ENCODE assay signal across 8 cellular contexts in genomic region chr11:66842896-66843775, GRCh38. TPM values are rescaled to one million over a fixed set of nuclear protein-coding genes. Genes with fewer than 3 reads are reported as not detected.
DNase-seq lines count a peak whose midpoint lies in the region; ATAC-seq, FAIRE-seq and TF ChIP-seq lines count a peak whose summit lies in the region.

A gene with protein sequence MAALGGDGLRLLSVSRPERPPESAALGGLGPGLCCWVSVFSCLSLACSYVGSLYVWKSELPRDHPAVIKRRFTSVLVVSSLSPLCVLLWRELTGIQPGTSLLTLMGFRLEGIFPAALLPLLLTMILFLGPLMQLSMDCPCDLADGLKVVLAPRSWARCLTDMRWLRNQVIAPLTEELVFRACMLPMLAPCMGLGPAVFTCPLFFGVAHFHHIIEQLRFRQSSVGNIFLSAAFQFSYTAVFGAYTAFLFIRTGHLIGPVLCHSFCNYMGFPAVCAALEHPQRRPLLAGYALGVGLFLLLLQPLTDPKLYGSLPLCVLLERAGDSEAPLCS (plus strand): TSS chr11:66843441. CDS start chr11:66843456, 15 bp downstream.

- no peaks in the 10 kb centered on the region for H3K9me3 ChIP-seq in HUES6 (ENCODE audit: control insufficient read depth, insufficient read depth, low read depth, low read length)
- no peaks in the 10 kb centered on the region for H3K9me3 ChIP-seq in esophagus (ENCODE audit: control insufficient read depth in 2 of 2, insufficient read depth in 1 of 2, low read depth in 1 of 2, low read length in 1 of 2)
- no peaks in the 10 kb centered on the region for H3K9me3 ChIP-seq in muscle layer of duodenum (ENCODE audit: control insufficient read depth in 1 of 2, low read length in 2 of 2)

- H3K27ac ChIP-seq in HUES6 (ENCODE audit: low read depth, low read length) (peak within 1 kb of the TSS; percentile 83), esophagus (ENCODE audit: low read depth in 2 of 2, low read length in 1 of 2) (peak within 1 kb of the TSS; percentile 96 to 97), muscle layer of duodenum (ENCODE audit: low read length) (peak within 1 kb of the TSS; percentile 92)

- H3K4me1 ChIP-seq in HUES6 (ENCODE audit: control insufficient read depth, insufficient read depth, low read length) (no peaks in the 10 kb centered on the region), esophagus (ENCODE audit: control insufficient read depth in 2 of 2, insufficient read depth in 2 of 2, low read length in 1 of 2) (peaks cover 0 to 12% of the 10 kb centered on the region in 2 donors), muscle layer of duodenum (ENCODE audit: control insufficient read depth in 1 of 2, insufficient read depth in 2 of 2, low read length in 2 of 2) (peaks cover 13 to 24% of the 10 kb centered on the region in 2 donors)

- peak within 1 kb of the TSS; percentile 96 for H3K9ac ChIP-seq in HUES6 (ENCODE audit: low read length)

- H3K27me3 ChIP-seq in HUES6 (ENCODE audit: control insufficient read depth, insufficient read depth, low read length): no peaks in the 10 kb centered on the region
- no peaks in the 10 kb centered on the region for H3K27me3 ChIP-seq in esophagus (ENCODE audit: control insufficient read depth in 1 of 2, insufficient read depth in 2 of 2, low read length in 2 of 2)
- no peaks in the 10 kb centered on the region for H3K27me3 ChIP-seq in muscle layer of duodenum (ENCODE audit: low read depth, low read length)

- peak; percentile 77 for ATAC-seq in GM21423 (IDR thresholded peaks at IDR 0.05; ENCODE audit: unreplicated experiment)

- H3K4me3 ChIP-seq in HUES6 (ENCODE audit: low read depth, low read length) (peak within 1 kb of the TSS; percentile 90), esophagus (ENCODE audit: low read depth in 1 of 2, low read length in 2 of 2) (peak within 1 kb of the TSS; percentile 72 to 95), muscle layer of duodenum (ENCODE audit: low read depth in 1 of 2, low read length in 2 of 2) (peak within 1 kb of the TSS; percentile 78 to 93)

- H3K36me3 ChIP-seq in HUES6 (ENCODE audit: control insufficient read depth, insufficient read depth, low read length): peaks cover 52% of the 10 kb centered on the region
- peaks cover 4 to 20% of the 10 kb centered on the region in 2 donors for H3K36me3 ChIP-seq in esophagus (ENCODE audit: control insufficient read depth in 2 of 2, insufficient read depth in 2 of 2, low read length in 1 of 2)
- peaks cover 17 to 49% of the 10 kb centered on the region in 2 donors for H3K36me3 ChIP-seq in muscle layer of duodenum (ENCODE audit: control insufficient read depth in 1 of 2, insufficient read depth in 2 of 2, low read length in 2 of 2)

- TF ChIP-seq CTCF in D721Med (IDR thresholded peaks at IDR 0.05; ENCODE audit: insufficient read depth, missing control alignments): no peak

- no peak for FAIRE-seq in D721Med (lab: Jason Lieb, UNC)

- 0 to 1% methylated on average over 70 to 98 of the region's 98 CpGs for whole genome bisulfite sequencing in esophagus, 2 donors

- DNase-seq in D721Med (ENCODE audit: insufficient read length, low spot score) (peak; percentile 84), OCI-M2 (lab: John Stamatoyannopoulos, UW; ENCODE audit: unreplicated experiment) (peak; percentile 4)
- peak; percentile 93 for DNase-seq in activated T-cell treated with anti-CD3 and anti-CD28 coated beads, Interleukin-2, amount 50 U/mL, for 1 hour
- peak; percentile 70 to 87 for DNase-seq in stimulated activated CD8-positive, alpha-beta memory T cell treated with anti-CD3 and anti-CD28 coated beads, Interleukin-7, amount 100 ng/mL, for 4 hours (ENCODE audit: low read depth in 2 of 2)

RNA-seq across cellular contexts. Expression of the gene that starts here (rescaled TPM):
- polyA plus RNA-seq in esophagus: 10 to 100 TPM; 17.6 to 19.5 TPM

Comparison
In these comparisons a context has a peak if more than half of its experiments do, and no peak if none do; other contexts are left out.
1. Peak in every context shown above with its lines: DNase-seq, ATAC-seq, H3K4me3 ChIP-seq and H3K27ac ChIP-seq.
2. DNase-seq: peak in every context shown above with its lines; median percentile 93 in activated T-cell treated with anti-CD3 and anti-CD28 coated beads, Interleukin-2, amount 50 U/mL, for 1 hour; 84 in D721Med; 78 in stimulated activated CD8-positive, alpha-beta memory T cell treated with anti-CD3 and anti-CD28 coated beads, Interleukin-7, amount 100 ng/mL, for 4 hours; 4 in OCI-M2.